In the genomic region with DNA sequence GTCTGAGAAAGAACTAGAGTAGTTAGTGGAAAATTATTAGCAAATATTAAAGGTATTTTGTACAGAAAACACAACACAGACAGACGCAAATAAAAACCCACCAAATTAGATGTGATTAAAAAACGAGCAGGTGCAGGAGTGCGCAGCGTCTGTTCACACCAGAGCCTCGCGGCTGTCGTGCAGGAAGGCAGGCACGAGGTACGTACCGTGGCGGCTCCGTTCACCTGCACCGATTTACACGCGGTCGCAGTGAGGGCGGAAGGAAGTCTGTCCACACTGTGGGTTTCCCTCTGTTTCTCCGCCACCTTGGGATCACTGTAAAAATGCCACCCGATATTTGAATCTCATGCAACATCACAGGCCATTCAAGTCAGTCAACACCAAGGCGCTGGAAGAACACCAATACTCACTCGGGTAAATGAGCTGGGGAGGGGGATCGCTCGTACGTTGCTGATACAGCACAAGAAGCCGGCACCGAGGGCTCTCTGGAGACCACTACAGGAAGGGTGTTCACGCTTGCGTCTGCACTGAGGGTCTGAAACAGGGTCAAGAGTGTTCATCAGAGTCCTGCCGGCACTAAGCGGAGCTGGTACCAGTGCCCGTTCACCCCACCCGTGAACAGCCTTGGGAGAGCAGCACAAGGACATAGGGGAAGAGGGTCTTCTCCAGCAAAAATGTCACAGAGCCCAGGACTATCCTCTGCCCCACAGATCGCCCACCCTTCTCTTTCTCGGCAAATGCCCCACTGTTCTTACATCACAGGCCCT, we compare ENCODE assay signal across 19 cellular contexts.
"Had no signal": no experiment of that assay in that cellular context is flagged by ENCODE, and none has a peak within 500 bp of the region (broad histone marks: within the 10 kb centered on the region; RNA-seq: fewer than 3 reads in every experiment).

No MANE protein-coding gene starts in this region.

- H3K9me3 ChIP-seq: colonic mucosa, heart left ventricle, mucosa of descending colon, neutrophil, spleen, suprapubic skin, thyroid gland, upper lobe of left lung, uterus had no signal

- DNase-seq: colonic mucosa; dermis blood vessel endothelial cell; heart left ventricle; hypothalamus; kidney glomerular epithelial cell; mammary epithelial cell; mucosa of descending colon; naive thymus-derived CD8-positive, alpha-beta T cell; spleen; stimulated activated CD4-positive, alpha-beta T cell treated with anti-CD3 and anti-CD28 coated beads, Interleukin-15, amount 100 ng/mL, for 24 hours; stimulated activated CD4-positive, alpha-beta T cell treated with anti-CD3 and anti-CD28 coated beads, Interleukin-1b, Interleukin-23, amount 100 ng/mL, for 48 hours; stimulated activated CD4-positive, alpha-beta T cell treated with anti-CD3 and anti-CD28 coated beads, Interleukin-4, amount 100 ng/mL, for 24 hours; stimulated activated naive CD4-positive, alpha-beta T cell; thyroid gland; uterus had no signal

- H3K4me1 ChIP-seq: colonic mucosa, suprapubic skin, uterus had no signal

- H3K4me3 ChIP-seq: colonic mucosa, heart left ventricle, mucosa of descending colon, spleen, suprapubic skin, thyroid gland, upper lobe of left lung, uterus had no signal

- H3K4me3 Mint-ChIP-seq: naive thymus-derived CD8-positive, alpha-beta T cell had no signal

- H3K4me1 Mint-ChIP-seq: naive thymus-derived CD8-positive, alpha-beta T cell had no signal

- H3K9me3 Mint-ChIP-seq: naive thymus-derived CD8-positive, alpha-beta T cell had no signal

- H3K27me3 ChIP-seq: colonic mucosa, heart left ventricle, neutrophil, spleen, suprapubic skin, thyroid gland, upper lobe of left lung, uterus had no signal

- ATAC-seq: heart left ventricle; mucosa of descending colon; naive thymus-derived CD8-positive, alpha-beta T cell; sciatic nerve had no signal

- H3K27ac ChIP-seq: colonic mucosa, heart left ventricle, neutrophil, spleen, suprapubic skin, thyroid gland, upper lobe of left lung, uterus had no signal

- H3K36me3 ChIP-seq: uterus had no signal

- H3K27me3 Mint-ChIP-seq: naive thymus-derived CD8-positive, alpha-beta T cell had no signal
